Comparison of ENCODE assay signal across 8 cellular contexts in the genomic region with DNA sequence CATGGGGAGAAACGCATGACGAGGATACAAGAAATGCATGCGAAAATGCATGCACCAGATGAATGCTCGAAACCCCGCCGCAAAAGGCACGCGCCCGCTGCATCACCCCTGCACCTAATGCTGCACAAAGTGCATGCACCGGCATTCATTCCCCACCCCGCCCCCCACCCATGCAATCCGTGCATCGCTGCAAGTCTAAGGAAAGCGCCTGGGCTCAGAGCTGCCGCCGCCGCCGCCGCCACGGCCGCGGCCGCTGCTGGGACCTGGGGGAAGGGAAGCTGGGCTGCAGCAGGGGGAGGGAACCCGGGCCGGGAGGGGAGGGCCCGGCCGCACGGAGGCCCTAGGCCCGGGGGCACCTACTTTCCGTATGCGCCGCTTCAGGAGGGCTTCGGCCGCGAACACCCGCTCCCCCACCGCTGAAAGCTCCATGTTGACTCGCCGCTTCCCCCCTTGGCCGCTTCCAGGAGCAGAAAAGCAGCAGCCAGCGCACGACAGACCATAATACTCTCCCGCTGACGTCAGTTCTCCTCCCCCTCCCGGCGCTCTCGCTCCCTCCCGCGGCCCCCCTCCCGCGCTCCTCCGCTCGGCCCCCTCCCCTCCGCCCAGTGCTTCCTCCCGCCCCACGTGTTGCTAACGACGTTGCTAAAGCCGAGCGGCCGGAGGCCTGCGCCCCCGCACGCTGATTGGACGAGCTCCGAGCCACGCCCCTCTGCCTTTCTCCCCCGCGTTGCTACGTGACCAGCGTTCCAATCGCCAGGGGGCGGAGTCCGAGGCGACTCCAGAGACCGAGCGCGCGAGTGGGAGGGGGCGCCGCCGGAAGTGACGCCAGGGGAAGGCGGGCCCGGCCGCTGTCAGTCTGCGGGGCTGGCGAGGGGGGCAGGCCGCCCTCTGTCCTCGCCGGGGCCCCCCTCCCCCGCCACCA. TPM values are rescaled to one million over a fixed set of nuclear protein-coding genes. Genes with fewer than 3 reads are reported as not detected.
DNase-seq lines count a peak whose midpoint lies in the region; ATAC-seq and TF ChIP-seq lines count a peak whose summit lies in the region.

A gene (minus strand): TSS at position 508 of the 922 bp plus-strand sequence. CDS start 79 bp downstream, at position 429.

- H3K27ac Mint-ChIP-seq in activated B cell treated with CpG ODN at 0.5 μM for 24 hours: peak within 1 kb of the TSS; percentile 87

- CTCF ChIA-PET in activated B cell treated with CpG ODN at 0.5 μM for 24 hours (lab: Charles Lee): interaction anchor here (0.7 to 1.5 kb wide), 5 partner anchors 15 to 55 kb away, joined by 3 to 5 read pairs (median 4); a partner anchor contains a TSS

- TF ChIP-seq CTCF in activated B cell treated with CpG ODN at 0.5 μM for 24 hours (IDR thresholded peaks at IDR 0.05) (no peak), spleen (IDR thresholded peaks at IDR 0.05 in 8 of 11, conservative IDR thresholded peaks at IDR 0.05 in 3 of 11) (peak in 8 of 11 experiments; percentile 11 to 64 (median 36))

- H3K4me1 Mint-ChIP-seq in activated B cell treated with CpG ODN at 0.5 μM for 24 hours: peaks cover 35% of the 10 kb centered on the region

- TF ChIP-seq POLR2A in GM18951 (IDR thresholded peaks at IDR 0.05; ENCODE audit: extremely low read depth, insufficient read depth, insufficient read length) (peak; percentile 63), spleen (IDR thresholded peaks at IDR 0.05) (no peak)

- peak within 1 kb of the TSS; percentile 85 for H3K4me3 Mint-ChIP-seq in activated B cell treated with CpG ODN at 0.5 μM for 24 hours

- H3K27me3 Mint-ChIP-seq in activated B cell treated with CpG ODN at 0.5 μM for 24 hours: peaks cover 32% of the 10 kb centered on the region

- WGBS in spleen, 5 donors: 1 to 2% (median 1%) methylated on average over 36 to 92 of the region's 92 CpGs

- no peaks in the 10 kb centered on the region for H3K9me3 Mint-ChIP-seq in activated B cell treated with CpG ODN at 0.5 μM for 24 hours

- peaks cover 30 to 81% (median 70%) of the 10 kb centered on the region in 6 donors for H3K4me1 ChIP-seq in spleen

- peaks cover 0 to 11% (median 2%) of the 10 kb centered on the region in 6 donors for H3K36me3 ChIP-seq in spleen

- POLR2A ChIA-PET in activated B cell treated with CpG ODN at 0.5 μM for 24 hours (lab: Charles Lee): interaction anchor here (0.6 to 6.6 kb wide), 25 partner anchors 8 to 1674 kb away, joined by 3 to 65 read pairs (median 4); a partner anchor contains a TSS

- no peaks in the 10 kb centered on the region for H3K36me3 Mint-ChIP-seq in activated B cell treated with CpG ODN at 0.5 μM for 24 hours (ENCODE audit: low read depth)

- intact Hi-C loops in activated B cell treated with CpG ODN at 0.5 μM for 24 hours (cut with micrococcal nuclease) (loop anchor here (2.0 to 5.0 kb wide), 5 partner anchors 14 to 240 kb away; a partner anchor contains a TSS), spleen (cut with DNase I; ENCODE audit: low total_unique reads) (loop anchor here (5.0 kb wide), 1 partner anchor 195 kb away; no protein-coding TSS in a partner anchor)

- H3K27me3 ChIP-seq in spleen (replicated peaks in 1 of 7): peaks cover 34 to 79% (median 65%) of the 10 kb centered on the region in 7 donors

- peak within 1 kb of the TSS; percentile 64 to 89 (median 78) for H3K27ac ChIP-seq in spleen

- peak within 1 kb of the TSS; percentile 48 to 80 (median 62) for H3K4me3 ChIP-seq in spleen

- peaks cover 0 to 11% (median 0%) of the 10 kb centered on the region in 8 donors for H3K9me3 ChIP-seq in spleen

- ATAC-seq in HG03175 (IDR thresholded peaks at IDR 0.05; ENCODE audit: unreplicated experiment): peak; percentile 92
- ATAC-seq in activated B cell treated with CpG ODN at 0.5 μM for 24 hours (ENCODE audit: low read depth): peak; percentile 88

- in situ Hi-C loops in GM18951 (cut with MboI; ENCODE audit: low sequenced_read_pairs, unreplicated experiment): loop anchor here (25.0 kb wide), 1 partner anchor 165 kb away; no protein-coding TSS in a partner anchor

- DNase-seq in AG08395 (ENCODE audit: low spot score) (peak; percentile 100), NCI-H226 (peak; percentile 98), activated B cell treated with CpG ODN at 0.5 μM for 24 hours (peak; percentile 95), iris pigment epithelial cell (ENCODE audit: low read depth) (peak; percentile 99), spleen (peak; percentile 100)
- DNase-seq in central memory CD4-positive, alpha-beta T cell: peak; percentile 97

RNA-seq across cellular contexts. Expression of the gene that starts here (rescaled TPM):
- total RNA-seq in activated B cell treated with CpG ODN at 0.5 μM for 24 hours (4.0 and 4.9 TPM in 2 replicates), spleen (1 to 10 TPM; 2.1 to 5.5 (median 3.2) TPM)
- 1 to 10 TPM; 2.5 to 5.6 (median 4.5) TPM for polyA plus RNA-seq in spleen

Comparison
In these comparisons a context has a peak if more than half of its experiments do, and no peak if none do; other contexts are left out.
1. Peak in every context shown above with its lines: DNase-seq, ATAC-seq, H3K4me3 ChIP-seq and H3K27ac ChIP-seq.